1 cellular context compared by ENCODE assay signal in the genomic region with DNA sequence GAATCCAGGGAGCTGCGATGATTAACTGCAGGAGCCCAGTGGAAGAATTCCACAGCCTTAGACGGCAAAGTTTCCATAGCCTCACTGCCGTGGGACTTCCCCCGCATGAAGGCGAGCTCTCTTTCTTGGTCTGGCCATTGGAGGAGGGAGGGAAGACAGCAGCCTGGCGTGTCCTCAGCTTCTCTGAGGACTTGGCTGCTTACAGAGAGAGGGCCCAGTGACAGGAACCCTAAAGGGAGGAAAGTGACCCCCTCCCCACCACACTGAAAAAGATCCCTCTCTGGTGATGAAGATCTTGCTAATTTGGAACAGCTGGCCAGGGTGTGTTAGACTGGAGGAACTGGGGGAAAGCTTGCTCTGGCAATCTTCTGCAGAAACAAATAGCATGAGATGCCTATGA.
TF ChIP-seq lines count a peak whose summit lies in the region.

No MANE protein-coding gene starts in this region.

TF ChIP-seq in SK-N-SH treated with all-trans-retinoic acid at 6 μM for 48 hours, 23 proteins besides CTCF, POLR2A, EP300 and RAD21 (continued from another document):
- no peak for TF ChIP-seq ZFP3 (CRISPR knock-in tag; IDR thresholded peaks at IDR 0.05)
- no peak for TF ChIP-seq GLIS3 (CRISPR knock-in tag; IDR thresholded peaks at IDR 0.05)
- TF ChIP-seq TCF4 (CRISPR knock-in tag; IDR thresholded peaks at IDR 0.05; ENCODE audit: borderline replicate concordance), result no peak
- TF ChIP-seq ZNF8 (CRISPR knock-in tag; IDR thresholded peaks at IDR 0.05), result no peak
- TF ChIP-seq ZNF565 (CRISPR knock-in tag; conservative IDR thresholded peaks at IDR 0.05; ENCODE audit: low read depth), result no peak
- TF ChIP-seq, protein P1, sequence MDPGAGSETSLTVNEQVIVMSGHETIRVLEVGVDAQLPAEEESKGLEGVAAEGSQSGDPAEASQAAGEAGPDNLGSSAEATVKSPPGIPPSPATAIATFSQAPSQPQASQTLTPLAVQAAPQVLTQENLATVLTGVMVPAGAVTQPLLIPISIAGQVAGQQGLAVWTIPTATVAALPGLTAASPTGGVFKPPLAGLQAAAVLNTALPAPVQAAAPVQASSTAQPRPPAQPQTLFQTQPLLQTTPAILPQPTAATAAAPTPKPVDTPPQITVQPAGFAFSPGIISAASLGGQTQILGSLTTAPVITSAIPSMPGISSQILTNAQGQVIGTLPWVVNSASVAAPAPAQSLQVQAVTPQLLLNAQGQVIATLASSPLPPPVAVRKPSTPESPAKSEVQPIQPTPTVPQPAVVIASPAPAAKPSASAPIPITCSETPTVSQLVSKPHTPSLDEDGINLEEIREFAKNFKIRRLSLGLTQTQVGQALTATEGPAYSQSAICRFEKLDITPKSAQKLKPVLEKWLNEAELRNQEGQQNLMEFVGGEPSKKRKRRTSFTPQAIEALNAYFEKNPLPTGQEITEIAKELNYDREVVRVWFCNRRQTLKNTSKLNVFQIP (CRISPR knock-in tag; IDR thresholded peaks at IDR 0.05; ENCODE audit: borderline replicate concordance, low read depth), result no peak
- no peak for TF ChIP-seq RARB (CRISPR knock-in tag; IDR thresholded peaks at IDR 0.05)
- TF ChIP-seq ESRRG (CRISPR knock-in tag; IDR thresholded peaks at IDR 0.05), result no peak
